ENCODE assay signal across 1 cellular context in genomic region chr1:2604156-2604853, GRCh38.
TF ChIP-seq lines count a peak whose summit lies in the region.

No MANE protein-coding gene starts in this region.

TF ChIP-seq in K562, 482 proteins besides CTCF, POLR2A, EP300 and RAD21:
- TF ChIP-seq ZC3H8 (IDR thresholded peaks at IDR 0.05) (no peak), JUN (IDR thresholded peaks at IDR 0.05; ENCODE audit: borderline replicate concordance, low read depth, low read length) (no peak), JUN (CRISPR knock-in tag; IDR thresholded peaks at IDR 0.05; ENCODE audit: borderline replicate concordance) (no peak), NONO (IDR thresholded peaks at IDR 0.05; ENCODE audit: low read depth in 2 of 2, low read length in 1 of 2) (no peak), PBX2 (CRISPR knock-in tag; IDR thresholded peaks at IDR 0.05; ENCODE audit: low read depth) (no peak), PBX2 (tag; conservative IDR thresholded peaks at IDR 0.05; ENCODE audit: low read depth) (no peak), BCLAF1 (IDR thresholded peaks at IDR 0.05; ENCODE audit: borderline replicate concordance in 1 of 2, control insufficient read depth in 1 of 2, low read depth in 2 of 2, low read length in 1 of 2) (no peak), SMARCA4 (IDR thresholded peaks at IDR 0.05) (no peak), TAF1 (IDR thresholded peaks at IDR 0.05; ENCODE audit: control insufficient read depth, extremely low read depth, insufficient read depth, low read length, severe bottlenecking) (no peak), HOMEZ (CRISPR knock-in tag; IDR thresholded peaks at IDR 0.05) (no peak), ZBTB43 (CRISPR knock-in tag; IDR thresholded peaks at IDR 0.05) (no peak), YY1 (IDR thresholded peaks at IDR 0.05; ENCODE audit: borderline replicate concordance in 1 of 3, control insufficient read depth in 1 of 3, extremely low read depth in 1 of 3, insufficient read depth in 3 of 3, insufficient read length in 1 of 3, insufficient replicate concordance in 2 of 3, low read depth in 1 of 3, low read length in 2 of 3) (no peak), XRCC5 (IDR thresholded peaks at IDR 0.05; ENCODE audit: low read depth, low read length) (no peak), ZBTB8A (IDR thresholded peaks at IDR 0.05; ENCODE audit: partially characterized antibody) (no peak), CBX8 (IDR thresholded peaks at IDR 0.05; ENCODE audit: borderline replicate concordance, extremely low read depth, low read depth, low read length, poor library complexity, severe bottlenecking) (no peak), ZNF444 (CRISPR knock-in tag; IDR thresholded peaks at IDR 0.05) (no peak), SPI1 (IDR thresholded peaks at IDR 0.05; ENCODE audit: borderline replicate concordance, low read depth, low read length) (no peak), YBX1 (IDR thresholded peaks at IDR 0.05) (no peak), DACH1 (IDR thresholded peaks at IDR 0.05; ENCODE audit: partially characterized antibody) (no peak), CREB3L1 (IDR thresholded peaks at IDR 0.05; ENCODE audit: borderline replicate concordance, low read depth) (no peak)
